ENCODE assay signal across 12 cellular contexts in genomic region chr1:192601145-192602048, GRCh38. TPM values are rescaled to one million over a fixed set of nuclear protein-coding genes. Genes with fewer than 3 reads are reported as not detected.
A peak's percentile ranks its signal among the peaks of the same experiment; 100 is the strongest.
DNase-seq lines count a peak whose midpoint lies in the region; ATAC-seq lines count a peak whose summit lies in the region.
"Had no signal": no experiment of that assay in that cellular context is flagged by ENCODE, and none has a peak within 500 bp of the region (broad histone marks: within the 10 kb centered on the region; RNA-seq: fewer than 3 reads in every experiment).

No MANE protein-coding gene starts in this region.

- H3K27ac Mint-ChIP-seq in activated CD4-positive, alpha-beta T cell treated with anti-CD3 and anti-CD28 coated beads, Interleukin-2, amount 10 ng/mL, durations not matched to agents 24 days and 14 days = no peak overlapping the region
- H3K27ac Mint-ChIP-seq: type B pancreatic cell had no signal

- peaks cover 2% of the 10 kb centered on the region for H3K27me3 Mint-ChIP-seq in activated CD4-positive, alpha-beta T cell treated with anti-CD3 and anti-CD28 coated beads, Interleukin-2, amount 10 ng/mL, durations not matched to agents 24 days and 14 days
- H3K27me3 Mint-ChIP-seq: type B pancreatic cell had no signal

- peaks cover 10% of the 10 kb centered on the region for H3K4me1 Mint-ChIP-seq in activated CD4-positive, alpha-beta T cell treated with anti-CD3 and anti-CD28 coated beads, Interleukin-2, amount 10 ng/mL, durations not matched to agents 24 days and 14 days

- no peak overlapping the region for H3K4me3 Mint-ChIP-seq in activated CD4-positive, alpha-beta T cell treated with anti-CD3 and anti-CD28 coated beads, Interleukin-2, amount 10 ng/mL, durations not matched to agents 24 days and 14 days
- H3K4me3 Mint-ChIP-seq: type B pancreatic cell had no signal

- no peaks in the 10 kb centered on the region for H3K36me3 Mint-ChIP-seq in activated CD4-positive, alpha-beta T cell treated with anti-CD3 and anti-CD28 coated beads, Interleukin-2, amount 10 ng/mL, durations not matched to agents 24 days and 14 days (ENCODE audit: low read depth)
- H3K36me3 Mint-ChIP-seq: type B pancreatic cell had no signal

- no peaks in the 10 kb centered on the region for H3K9me3 Mint-ChIP-seq in activated CD4-positive, alpha-beta T cell treated with anti-CD3 and anti-CD28 coated beads, Interleukin-2, amount 10 ng/mL, durations not matched to agents 24 days and 14 days
- H3K9me3 Mint-ChIP-seq: type B pancreatic cell had no signal

- ATAC-seq in GM19395 (IDR thresholded peaks at IDR 0.05; ENCODE audit: unreplicated experiment) = peak; percentile 48
- ATAC-seq in HG03097 (IDR thresholded peaks at IDR 0.05; ENCODE audit: low FRiP score, unreplicated experiment) = peak; percentile 41
- ATAC-seq: mucosa of descending colon had no signal

- intact Hi-C loops in activated CD4-positive, alpha-beta T cell treated with anti-CD3 and anti-CD28 coated beads, Interleukin-2, amount 10 ng/mL, durations not matched to agents 24 days and 14 days (cut with micrococcal nuclease) = loop anchor here (2.0 to 5.0 kb wide), 2 partner anchors 27 to 456 kb away; partner anchors contain the start of genes RGS1, RO60 and UCHL5

- peak; percentile 13 for DNase-seq in EH (ENCODE audit: low read depth)
- peak; percentile 17 for DNase-seq in amniotic epithelial cell (ENCODE audit: low read depth)
- no peak for DNase-seq in NCI-H1092 (lab: John Stamatoyannopoulos, UW)
- DNase-seq in NCI-H345 (lab: John Stamatoyannopoulos, UW) = no peak
- DNase-seq in NCI-H1105 treated with DMSO at 0.1 percent for 48 hours (lab: John Stamatoyannopoulos, UW) = no peak
- no peak for DNase-seq in activated CD4-positive, alpha-beta T cell treated with anti-CD3 and anti-CD28 coated beads, Interleukin-2, amount 10 ng/mL, durations not matched to agents 24 days and 14 days
- DNase-seq: activated naive CD4-positive, alpha-beta T cell; mucosa of descending colon; NCI-H187 treated with DMSO at 0.1 percent for 48 hours had no signal

RNA-seq across cellular contexts. Expression of gene RGS1, which starts 25.8 kb away (rescaled TPM):
- total RNA-seq in activated CD4-positive, alpha-beta T cell treated with anti-CD3 and anti-CD28 coated beads, Interleukin-2, amount 10 ng/mL, durations not matched to agents 24 days and 14 days = 5.1 and 6.4 TPM in 2 replicates

RNA-seq across cellular contexts. Expression of gene RGS13, which starts 34.5 kb away (rescaled TPM):
- total RNA-seq in activated CD4-positive, alpha-beta T cell treated with anti-CD3 and anti-CD28 coated beads, Interleukin-2, amount 10 ng/mL, durations not matched to agents 24 days and 14 days = not detected in 2 replicates

Comparison
In these comparisons a context has a peak if more than half of its experiments do, and no peak if none do; other contexts are left out.
1. DNase-seq: peak in EH (single experiment) and amniotic epithelial cell (single experiment); none in NCI-H1092 (single experiment), NCI-H345 (single experiment), NCI-H1105 treated with DMSO at 0.1 percent for 48 hours (single experiment) and activated CD4-positive, alpha-beta T cell treated with anti-CD3 and anti-CD28 coated beads, Interleukin-2, amount 10 ng/mL, durations not matched to agents 24 days and 14 days (single experiment).